Comparison of ENCODE assay signal across 14 cellular contexts in the genomic region with DNA sequence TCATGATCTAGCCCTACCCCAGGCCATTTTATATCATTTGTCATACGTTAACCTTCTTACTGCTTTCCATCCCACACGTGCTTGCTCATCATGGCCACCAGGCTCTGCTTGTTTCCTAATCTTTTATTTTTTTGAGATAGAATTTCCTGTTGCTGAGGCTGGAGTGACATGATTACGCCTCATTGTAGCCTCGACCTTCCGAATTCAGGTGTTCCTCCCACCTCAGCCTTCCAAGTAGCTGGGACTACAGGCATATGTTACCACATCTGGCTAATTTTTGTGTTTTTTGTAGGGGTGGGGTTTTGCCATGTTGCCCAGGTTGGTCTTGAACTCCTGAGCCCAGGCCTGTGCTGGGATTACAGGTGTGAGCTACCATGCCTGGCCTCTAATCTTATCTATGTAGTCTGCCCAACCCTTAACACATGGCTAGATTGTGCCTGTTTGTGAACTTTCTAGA. TPM values are rescaled to one million over a fixed set of nuclear protein-coding genes. Genes with fewer than 3 reads are reported as not detected.
DNase-seq lines count a peak whose midpoint lies in the region; ATAC-seq, FAIRE-seq and TF ChIP-seq lines count a peak whose summit lies in the region.
"Had no signal": no experiment of that assay in that cellular context is flagged by ENCODE, and none has a peak within 500 bp of the region (broad histone marks: within the 10 kb centered on the region; RNA-seq: fewer than 3 reads in every experiment).

No MANE protein-coding gene starts in this region.

- no peak for TF ChIP-seq EP300 in K562 (IDR thresholded peaks at IDR 0.05; ENCODE audit: low read length)

- intact Hi-C loops in K562 (cut with micrococcal nuclease): no loop called here

- H3K27ac ChIP-seq in KMS-11 (peak overlapping the region; percentile 4; the same call in 1 of the 2 replicates), K562 (ENCODE audit: extremely low read depth, low read depth, low read length) (peak overlapping the region; percentile 45)

- H4K20me1 ChIP-seq in KMS-11 (ENCODE audit: insufficient read depth) (peaks cover 39% of the 10 kb centered on the region), K562 (replicated peaks; ENCODE audit: control insufficient read depth, insufficient read depth, low read length) (peaks cover 6% of the 10 kb centered on the region; the same call in 1 of the 2 replicates)

- H3K79me2 ChIP-seq in KMS-11 (ENCODE audit: insufficient read depth, low read depth) (peaks cover 83% of the 10 kb centered on the region), K562 (ENCODE audit: control insufficient read depth, insufficient read depth, low read length) (peaks cover 83% of the 10 kb centered on the region)

- H3K27me3 ChIP-seq in KMS-11 (ENCODE audit: insufficient read depth, low read depth) (no peaks in the 10 kb centered on the region), K562 (ENCODE audit: control insufficient read depth in 2 of 2, insufficient read depth in 2 of 2, low read length in 2 of 2) (no peaks in the 10 kb centered on the region)
- H3K27me3 ChIP-seq: BE2C had no signal

- H2AFZ ChIP-seq in KMS-11 (ENCODE audit: low read depth): no peak overlapping the region
- H2AFZ ChIP-seq in K562 (ENCODE audit: low read depth, low read length): 0 out of 2 replicates have a peak overlapping the region, but pooled peaks have one; percentile 30

- no peaks in the 10 kb centered on the region for H3K9me3 ChIP-seq in K562 (replicated peaks; ENCODE audit: control insufficient read depth, insufficient read depth, low read depth, low read length)
- H3K9me3 ChIP-seq: BE2C had no signal

- H3K9me1 ChIP-seq in K562 (ENCODE audit: control insufficient read depth, insufficient read depth, low read length): no peaks in the 10 kb centered on the region

- POLR2A ChIA-PET in K562 (lab: Yijun Ruan, JAX): interaction anchor here (1.0 to 2.6 kb wide), 4 partner anchors 9 to 19 kb away, joined by 3 to 7 read pairs (median 4); no protein-coding TSS in a partner anchor

- FAIRE-seq in K562 (lab: Jason Lieb, UNC): peak; percentile 15

- CTCF ChIA-PET in K562 (lab: Yijun Ruan, JAX; ENCODE audit: low intra/inter-chr PET ratio): no interaction called here

- in situ Hi-C loops in K562 (cut with MboI): no loop called here

- TF ChIP-seq RAD21 in K562 (CRISPR knock-in tag; conservative IDR thresholded peaks at IDR 0.05 in 1 of 2, IDR thresholded peaks at IDR 0.05 in 1 of 2): no peak

- no peak for DNase-seq in AG10803 (ENCODE audit: low read depth)
- peak in 2 of 4 experiments; percentile 30 to 62 for DNase-seq in K562 (ENCODE audit: extremely low read depth in 1 of 4, low spot score in 3 of 4)
- DNase-seq in kidney glomerular epithelial cell (lab: John Stamatoyannopoulos, UW): peak; percentile 10
- no peak for DNase-seq in AG20443 (ENCODE audit: low spot score)
- no peak for DNase-seq in NK-92 treated with Interleukin-12 subunit alpha and Interleukin-12 subunit beta, amount 100 ng/mL, for 24 hours (lab: John Stamatoyannopoulos, UW)
- DNase-seq: activated T-cell treated with anti-CD3 and anti-CD28 coated beads, Interleukin-2, amount 50 U/mL, for 4 hours; BE2C; caudate nucleus; foreskin fibroblast; GDM1; NCI-H510A treated with DMSO at 0.1 percent for 48 hours had no signal

- WGBS in K562 (ENCODE audit: insufficient coverage, low coverage, missing lambda C conversion rate): 3% methylated on average over 5 of the region's 5 CpGs

- ATAC-seq in K562: no peak
- ATAC-seq in HG03520 (IDR thresholded peaks at IDR 0.05; ENCODE audit: unreplicated experiment): no peak
- ATAC-seq in HG02852 (IDR thresholded peaks at IDR 0.05; ENCODE audit: unreplicated experiment): no peak
- ATAC-seq: activated T-cell treated with anti-CD3 and anti-CD28 coated beads, Interleukin-2, amount 50 U/mL, for 4 hours had no signal

- H3K4me2 ChIP-seq in KMS-11 (peak overlapping the region; percentile 93), K562 (ENCODE audit: insufficient read depth, low read length) (peak overlapping the region; percentile 93)

- peaks cover 41% of the 10 kb centered on the region for H3K36me3 ChIP-seq in KMS-11 (ENCODE audit: insufficient read depth)
- peaks cover 50% of the 10 kb centered on the region for H3K36me3 ChIP-seq in K562 (ENCODE audit: control insufficient read depth, insufficient read depth, low read length)

- no peak overlapping the region for H3K4me3 ChIP-seq in AG10803 (ENCODE audit: low read length)
- H3K4me3 ChIP-seq in KMS-11 (IDR thresholded peaks at IDR 0.05; ENCODE audit: insufficient read depth, low read depth, low read length): peak overlapping the region; percentile 83
- H3K4me3 ChIP-seq in K562: peak overlapping the region; percentile 84

- no peak overlapping the region for H3K9ac ChIP-seq in KMS-11
- peak overlapping the region; percentile 59 to 85; a peak in 3 of 4 replicates for H3K9ac ChIP-seq in K562 (ENCODE audit: insufficient read depth in 1 of 2, low read depth in 2 of 2, low read length in 2 of 2)

- TF ChIP-seq CTCF in AG10803 (conservative IDR thresholded peaks at IDR 0.05; ENCODE audit: low read length): peak; percentile 14; the same call in 1 of the 2 replicates
- no peak for TF ChIP-seq CTCF in KMS-11 (conservative IDR thresholded peaks at IDR 0.05; ENCODE audit: low read depth, low read length)
- no peak for TF ChIP-seq CTCF in K562 (IDR thresholded peaks at IDR 0.05 in 2 of 3, conservative IDR thresholded peaks at IDR 0.05 in 1 of 3; ENCODE audit: insufficient read depth in 2 of 3, low read depth in 1 of 3, low read length in 3 of 3)

- no peak; the same call in 1 of the 2 replicates for TF ChIP-seq POLR2A in K562 (conservative IDR thresholded peaks at IDR 0.05)

- H3K4me1 ChIP-seq in KMS-11 (ENCODE audit: low read depth, poor library complexity, severe bottlenecking) (peaks cover 83% of the 10 kb centered on the region), K562 (replicated peaks in 1 of 2; ENCODE audit: control insufficient read depth in 2 of 2, insufficient read depth in 2 of 2, low read length in 2 of 2) (peaks cover 19 to 39% of the 10 kb centered on the region in 2 experiments)
- H3K4me1 ChIP-seq: BE2C had no signal

- no TSS peak for BruUV-seq in K562 (replicated peaks; lab: Mats Ljungman, UMichigan)

TF ChIP-seq in K562, 482 proteins besides CTCF, POLR2A, EP300 and RAD21 (continues in another document):
- TF ChIP-seq SIN3A (IDR thresholded peaks at IDR 0.05; ENCODE audit: borderline replicate concordance in 2 of 2, control insufficient read depth in 1 of 2, low read depth in 2 of 2, low read length in 2 of 2): peak in 1 of 2 experiments; percentile 18; a peak in 1 of 4 replicates
- TF ChIP-seq ZC3H11A (IDR thresholded peaks at IDR 0.05; ENCODE audit: low read depth, low read length): no peak
- no peak for TF ChIP-seq PHF20 (IDR thresholded peaks at IDR 0.05; ENCODE audit: partially characterized antibody)
- no peak for TF ChIP-seq MECOM (CRISPR knock-in tag; IDR thresholded peaks at IDR 0.05)
- TF ChIP-seq, protein P1, sequence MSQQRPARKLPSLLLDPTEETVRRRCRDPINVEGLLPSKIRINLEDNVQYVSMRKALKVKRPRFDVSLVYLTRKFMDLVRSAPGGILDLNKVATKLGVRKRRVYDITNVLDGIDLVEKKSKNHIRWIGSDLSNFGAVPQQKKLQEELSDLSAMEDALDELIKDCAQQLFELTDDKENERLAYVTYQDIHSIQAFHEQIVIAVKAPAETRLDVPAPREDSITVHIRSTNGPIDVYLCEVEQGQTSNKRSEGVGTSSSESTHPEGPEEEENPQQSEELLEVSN (IDR thresholded peaks at IDR 0.05; ENCODE audit: borderline replicate concordance in 1 of 2, extremely low read depth in 1 of 2, insufficient read depth in 1 of 2, insufficient read length in 1 of 2, low read depth in 1 of 2, low read length in 1 of 2, poor library complexity in 1 of 2, severe bottlenecking in 1 of 2): no peak
- TF ChIP-seq HLTF (IDR thresholded peaks at IDR 0.05): no peak
- TF ChIP-seq NR2C1 (IDR thresholded peaks at IDR 0.05): no peak
- no peak for TF ChIP-seq NR2C1 (tag; IDR thresholded peaks at IDR 0.05)
- TF ChIP-seq NBN (IDR thresholded peaks at IDR 0.05; ENCODE audit: low read depth): no peak
- TF ChIP-seq CREB1 (IDR thresholded peaks at IDR 0.05): 0 out of 2 replicates have a peak, but pooled peaks have one; percentile 22
- no peak for TF ChIP-seq CREB1 (CRISPR knock-in tag; IDR thresholded peaks at IDR 0.05)
- 0 out of 2 replicates have a peak, but pooled peaks have one; percentile 7 for TF ChIP-seq CEBPG (CRISPR knock-in tag; IDR thresholded peaks at IDR 0.05)
- no peak for TF ChIP-seq CEBPG (tag; conservative IDR thresholded peaks at IDR 0.05 in 1 of 2, IDR thresholded peaks at IDR 0.05 in 1 of 2)
- TF ChIP-seq ZFP30 (CRISPR knock-in tag; IDR thresholded peaks at IDR 0.05; ENCODE audit: borderline replicate concordance): no peak
- TF ChIP-seq KAT7 (CRISPR knock-in tag; IDR thresholded peaks at IDR 0.05; ENCODE audit: borderline replicate concordance): no peak
- TF ChIP-seq POLR3A (IDR thresholded peaks at IDR 0.05; ENCODE audit: borderline replicate concordance, extremely low read depth, insufficient read depth, insufficient read length): no peak
- no peak for TF ChIP-seq ZNF311 (CRISPR knock-in tag; IDR thresholded peaks at IDR 0.05)
- no peak for TF ChIP-seq SLC30A9 (CRISPR knock-in tag; IDR thresholded peaks at IDR 0.05)
- peak; percentile 35 for TF ChIP-seq DACH1 (IDR thresholded peaks at IDR 0.05; ENCODE audit: partially characterized antibody)
- no peak for TF ChIP-seq CBX1 (IDR thresholded peaks at IDR 0.05; ENCODE audit: low read depth)
- no peak for TF ChIP-seq MCM2 (IDR thresholded peaks at IDR 0.05; ENCODE audit: low read depth)

RNA-seq across cellular contexts. Expression of a gene that starts 3.3 kb away (rescaled TPM):
- total RNA-seq in K562 (2011; cell fraction: chromatin; rRNA removed; ENCODE audit: low replicate concordance): 118 and 292 TPM in 2 replicates
- 62.5 and 85.8 TPM in 2 replicates for total RNA-seq in K562 (2011; cell fraction: nucleolus; rRNA removed)
- total RNA-seq in K562 (2011; cell fraction: nucleoplasm; rRNA removed): 147 and 243 TPM in 2 replicates
- total RNA-seq in K562 (2014; rRNA removed): 191 and 213 TPM in 2 replicates
- 317 and 372 TPM in 2 replicates for total RNA-seq in K562 (2014; rRNA removed; fragmentation: Illumina TruSeq; extraction: Trizol)
- total RNA-seq in K562 (2015; rRNA removed; fragmentation: Illumina TruSeq; extraction: Trizol): 188 TPM in 2 replicates
- 216 and 222 TPM in 2 replicates for total RNA-seq in K562 (2021)
- polyA plus RNA-seq in K562 (2011; rRNA removed): 257 and 285 TPM in 2 replicates
- polyA plus RNA-seq in K562 (2011; cell fraction: cytosol; rRNA removed): 51.3 and 125 TPM in 2 replicates
- polyA plus RNA-seq in K562 (2011; cell fraction: nucleus; rRNA removed): 78.0 and 133 TPM in 2 replicates
- polyA plus RNA-seq in K562 (2012): 78.7 and 150 TPM in 2 replicates
- polyA plus RNA-seq in K562 (2014; fragmentation: Illumina TruSeq; extraction: Trizol): 219 and 241 TPM in 2 replicates
- polyA plus RNA-seq in K562 (2014; fragmentation: Nextera tagmentation; extraction: Ambion mirVana): 100 to 1,000 TPM; 182 to 189 TPM
- 201 and 213 TPM in 2 replicates for polyA plus RNA-seq in K562 (2014; rRNA removed)
- polyA minus RNA-seq in K562 (2011; rRNA and poly(A)+ RNA removed): 278 and 307 TPM in 2 replicates
- 95.7 and 265 TPM in 2 replicates for polyA minus RNA-seq in K562 (2011; cell fraction: cytosol; rRNA and poly(A)+ RNA removed)
- polyA minus RNA-seq in K562 (2011; cell fraction: nucleus; rRNA and poly(A)+ RNA removed): 63.4 and 136 TPM in 2 replicates
